ENCODE assay signal across 10 cellular contexts in genomic region chr12:9742665-9743064, GRCh38. TPM values are rescaled to one million over a fixed set of nuclear protein-coding genes. Genes with fewer than 3 reads are reported as not detected.
A peak's percentile ranks its signal among the peaks of the same experiment; 100 is the strongest.
DNase-seq lines count a peak whose midpoint lies in the region; ATAC-seq and TF ChIP-seq lines count a peak whose summit lies in the region.
"Had no signal": no experiment of that assay in that cellular context is flagged by ENCODE, and none has a peak within 500 bp of the region (broad histone marks: within the 10 kb centered on the region; RNA-seq: fewer than 3 reads in every experiment).

No MANE protein-coding gene starts in this region.

- H3K4me3 ChIP-seq in mucosa of descending colon, result no peak overlapping the region
- H3K4me3 ChIP-seq: upper lobe of left lung had no signal

- H3K9me3 Mint-ChIP-seq in activated T-cell treated with anti-CD3 and anti-CD28 coated beads, Interleukin-2, amount 50 U/mL, for 4 hours, result peaks cover 4% of the 10 kb centered on the region

- H3K36me3 ChIP-seq in mucosa of descending colon (ENCODE audit: low read depth), result no peaks in the 10 kb centered on the region
- H3K36me3 ChIP-seq: upper lobe of left lung had no signal

- H3K4me1 Mint-ChIP-seq in activated T-cell treated with anti-CD3 and anti-CD28 coated beads, Interleukin-2, amount 50 U/mL, for 4 hours (ENCODE audit: low read depth), result peaks cover 60% of the 10 kb centered on the region

- no peak for DNase-seq in activated T-cell treated with anti-CD3 and anti-CD28 coated beads, Interleukin-2, amount 50 U/mL, for 4 hours
- DNase-seq in mucosa of descending colon, result peak in 2 of 3 donors; percentile 31 to 60
- no peak for DNase-seq in NCI-H524 treated with DMSO at 0.1 percent for 48 hours (lab: John Stamatoyannopoulos, UW)
- no peak for DNase-seq in AG08396 (ENCODE audit: low spot score)
- DNase-seq: upper lobe of left lung had no signal

- no peaks in the 10 kb centered on the region for H3K9me3 ChIP-seq in mucosa of descending colon
- H3K9me3 ChIP-seq: upper lobe of left lung had no signal

- peaks cover 3% of the 10 kb centered on the region for H3K4me1 ChIP-seq in mucosa of descending colon (ENCODE audit: low read depth)

- H3K27me3 Mint-ChIP-seq in activated T-cell treated with anti-CD3 and anti-CD28 coated beads, Interleukin-2, amount 50 U/mL, for 4 hours (ENCODE audit: low read depth), result no peaks in the 10 kb centered on the region

- peak overlapping the region; percentile 70 for H3K4me3 Mint-ChIP-seq in activated T-cell treated with anti-CD3 and anti-CD28 coated beads, Interleukin-2, amount 50 U/mL, for 4 hours

- TF ChIP-seq CTCF in mucosa of descending colon (IDR thresholded peaks at IDR 0.05), result no peak

- intact Hi-C loops in mucosa of descending colon (cut with DNase I, micrococcal nuclease), result loop anchor here in 1 of 2 donors (10.0 kb wide), 1 partner anchor 182 kb away; no protein-coding TSS in a partner anchor

- ATAC-seq in GM18498 (IDR thresholded peaks at IDR 0.05; ENCODE audit: unreplicated experiment) (peak; percentile 41), HG02759 (IDR thresholded peaks at IDR 0.05; ENCODE audit: unreplicated experiment) (peak; percentile 40), mucosa of descending colon (peak; percentile 75), GM21576 (IDR thresholded peaks at IDR 0.05; ENCODE audit: unreplicated experiment) (no peak), GM18909 (IDR thresholded peaks at IDR 0.05; ENCODE audit: poor library complexity, unreplicated experiment) (no peak)
- peak; percentile 30 to 31 for ATAC-seq in activated T-cell treated with anti-CD3 and anti-CD28 coated beads, Interleukin-2, amount 50 U/mL, for 4 hours

- H3K36me3 Mint-ChIP-seq in activated T-cell treated with anti-CD3 and anti-CD28 coated beads, Interleukin-2, amount 50 U/mL, for 4 hours (ENCODE audit: insufficient read depth), result no peaks in the 10 kb centered on the region

RNA-seq across cellular contexts. Expression of gene CLECL1, which starts 9.8 kb away (rescaled TPM):
- 10 to 100 TPM in 2 of 3 donors, 1 to 10 TPM in 1; 9.8 to 14.8 (median 12.1) TPM for total RNA-seq in activated T-cell treated with anti-CD3 and anti-CD28 coated beads, Interleukin-2, amount 50 U/mL, for 4 hours
- under 1 TPM in 2 of 3 donors, not detected in 1; 0.51 to 0.64 TPM for total RNA-seq in mucosa of descending colon
- total RNA-seq: M059J had no signal

RNA-seq across cellular contexts. Expression of gene CD69, which starts 18.0 kb away (rescaled TPM):
- total RNA-seq in activated T-cell treated with anti-CD3 and anti-CD28 coated beads, Interleukin-2, amount 50 U/mL, for 4 hours, result 100 to 1,000 TPM; 253 to 322 (median 318) TPM
- 1 to 10 TPM; 2.4 to 4.7 (median 3.2) TPM for total RNA-seq in mucosa of descending colon

Comparison
In these comparisons a context has a peak if more than half of its experiments do, and no peak if none do; other contexts are left out.
1. ATAC-seq: peak in GM18498 (single experiment), HG02759 (single experiment), activated T-cell treated with anti-CD3 and anti-CD28 coated beads, Interleukin-2, amount 50 U/mL, for 4 hours (2 of 2) and mucosa of descending colon (single experiment); none in GM21576 (single experiment) and GM18909 (single experiment).
2. DNase-seq: peak in mucosa of descending colon (2 of 3); none in activated T-cell treated with anti-CD3 and anti-CD28 coated beads, Interleukin-2, amount 50 U/mL, for 4 hours (single experiment), NCI-H524 treated with DMSO at 0.1 percent for 48 hours (single experiment) and AG08396 (single experiment).
3. RNA of gene CLECL1, which starts 9.8 kb away (total RNA-seq): 9.8 to 14.8 TPM in activated T-cell treated with anti-CD3 and anti-CD28 coated beads, Interleukin-2, amount 50 U/mL, for 4 hours; 0.51 to 0.64 TPM in mucosa of descending colon; every median in the first group is over 4 times any median in the second.
4. RNA of gene CD69, which starts 18.0 kb away (total RNA-seq): 253 to 322 TPM in activated T-cell treated with anti-CD3 and anti-CD28 coated beads, Interleukin-2, amount 50 U/mL, for 4 hours; 2.4 to 4.7 TPM in mucosa of descending colon; every median in the first group is over 10 times any median in the second.